Comparison of ENCODE assay signal across 1 cellular context in the genomic region with DNA sequence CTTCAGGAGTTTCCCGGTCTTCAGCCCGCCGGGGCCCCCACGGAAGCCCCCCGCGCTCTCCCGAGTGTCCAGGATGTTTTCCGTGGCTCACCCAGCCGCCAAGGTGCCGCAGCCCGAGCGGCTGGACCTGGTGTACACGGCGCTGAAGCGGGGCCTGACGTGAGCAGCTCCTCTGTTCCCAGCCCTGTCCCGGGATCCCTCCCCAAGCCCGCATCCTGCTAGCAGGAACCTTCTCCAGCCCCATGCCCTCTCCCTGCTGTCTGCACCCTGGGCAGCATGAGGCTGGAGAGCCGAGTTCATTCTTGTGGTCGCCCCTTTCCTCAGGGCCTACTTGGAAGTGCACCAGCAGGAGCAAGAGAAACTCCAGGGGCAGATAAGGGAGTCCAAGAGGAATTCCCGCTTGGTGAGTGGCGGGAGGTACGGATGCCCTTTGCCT.
TF ChIP-seq lines count a peak whose summit lies in the region.

No MANE protein-coding gene starts in this region.

TF ChIP-seq in H1, 55 proteins besides CTCF, POLR2A, EP300 and RAD21:
- TF ChIP-seq EZH2 (IDR thresholded peaks at IDR 0.05; ENCODE audit: low read depth, low read length, severe bottlenecking), result peak; percentile 57
- no peak for TF ChIP-seq GABPA (IDR thresholded peaks at IDR 0.05; ENCODE audit: borderline replicate concordance, insufficient read depth, low read length)
- no peak for TF ChIP-seq TCF12 (IDR thresholded peaks at IDR 0.05; ENCODE audit: low read depth, low read length)
- TF ChIP-seq SRF (IDR thresholded peaks at IDR 0.05; ENCODE audit: low read depth, low read length), result no peak
- TF ChIP-seq SUZ12 (IDR thresholded peaks at IDR 0.05; ENCODE audit: low read length), result peak; percentile 34; the same call in 1 of the 2 replicates
- TF ChIP-seq TAF1 (IDR thresholded peaks at IDR 0.05; ENCODE audit: low read depth, low read length), result no peak
